ENCODE assay signal across 8 cellular contexts in genomic region chr11:69638941-69639681, GRCh38.
DNase-seq lines count a peak whose midpoint lies in the region; ATAC-seq and TF ChIP-seq lines count a peak whose summit lies in the region.

No MANE protein-coding gene starts in this region.

- H3K9me3 ChIP-seq in iPS-15b (ENCODE audit: control insufficient read depth, insufficient read depth, low read length) = no peaks in the 10 kb centered on the region

- peak overlapping the region; percentile 99 for H3K4me3 ChIP-seq in HFF-Myc (replicated peaks; ENCODE audit: low read depth, low read length)
- H3K4me3 ChIP-seq in iPS-15b (ENCODE audit: low read depth, low read length) = peak overlapping the region; percentile 65

- in situ Hi-C loops in T47D (cut with HindIII; ENCODE audit: low pct_unique_long_range_greater_than_20kb, low sequenced_read_pairs) = no loop called here

- DNase-seq in COLO829 (ENCODE audit: low spot score) (peak; percentile 86), HFF-Myc (ENCODE audit: extremely low read depth, low read depth) (peak; percentile 94), NOMO-1 treated with dmso at 0.1 percent for 144 hours (lab: John Stamatoyannopoulos, UW; ENCODE audit: unreplicated experiment) (peak; percentile 47), T47D (ENCODE audit: low read depth in 1 of 2, low spot score in 1 of 2) (peak; percentile 98 to 99), retina (peak; percentile 93)

- peaks cover 28% of the 10 kb centered on the region for H3K27me3 ChIP-seq in iPS-15b (ENCODE audit: control insufficient read depth, insufficient read depth, low read length)

- no peak overlapping the region for H3K9ac ChIP-seq in iPS-15b (ENCODE audit: low read depth, low read length)

- TF ChIP-seq CTCF in HFF-Myc (IDR thresholded peaks at IDR 0.05; ENCODE audit: low read depth, low read length, missing control alignments) = no peak

- peaks cover 6% of the 10 kb centered on the region for H3K36me3 ChIP-seq in iPS-15b (ENCODE audit: control insufficient read depth, insufficient read depth, low read length)

- H3K4me1 ChIP-seq in iPS-15b (ENCODE audit: control insufficient read depth, insufficient read depth, low read length) = peaks cover 4% of the 10 kb centered on the region

- ATAC-seq in GM21737 (IDR thresholded peaks at IDR 0.05; ENCODE audit: unreplicated experiment) (no peak), GM18907 (IDR thresholded peaks at IDR 0.05; ENCODE audit: unreplicated experiment) (no peak)

Comparison
In these comparisons a context has a peak if more than half of its experiments do, and no peak if none do; other contexts are left out.
1. DNase-seq: peak in every context shown above with its lines; median percentile 98 in T47D; 94 in HFF-Myc; 93 in retina; 86 in COLO829; 47 in NOMO-1 treated with dmso at 0.1 percent for 144 hours.